12 cellular contexts compared by ENCODE assay signal in the genomic region with DNA sequence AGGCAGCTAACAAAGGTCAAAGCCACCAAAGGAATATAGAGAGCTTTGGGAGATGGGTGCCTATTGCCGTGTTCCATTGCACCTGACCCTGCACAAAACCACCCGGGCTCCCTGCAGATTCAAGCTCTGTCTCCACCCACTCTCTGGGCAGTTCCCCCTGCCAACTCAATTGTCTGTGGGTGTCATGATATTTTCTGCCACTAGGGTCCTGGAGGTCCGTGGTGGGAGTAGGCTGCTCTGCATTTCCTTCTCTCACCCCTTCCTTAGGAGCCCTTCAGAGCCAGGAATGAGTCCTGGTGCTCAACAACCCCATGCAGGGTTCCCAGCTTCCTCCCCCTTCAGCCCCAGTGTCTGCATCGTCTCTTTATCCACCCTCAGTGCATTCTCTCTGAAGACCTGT. TPM values are rescaled to one million over a fixed set of nuclear protein-coding genes. Genes with fewer than 3 reads are reported as not detected.
DNase-seq lines count a peak whose midpoint lies in the region; ATAC-seq and TF ChIP-seq lines count a peak whose summit lies in the region.
"Had no signal": no experiment of that assay in that cellular context is flagged by ENCODE, and none has a peak within 500 bp of the region (broad histone marks: within the 10 kb centered on the region; RNA-seq: fewer than 3 reads in every experiment).

No MANE protein-coding gene starts in this region.

- no peak for TF ChIP-seq POLR2A in erythroblast (IDR thresholded peaks at IDR 0.05; ENCODE audit: low read length)

- no peak overlapping the region for H3K27ac Mint-ChIP-seq in mesothelial cell of epicardium

- H3K4me3 ChIP-seq in GM06990 (replicated peaks; ENCODE audit: low read depth, low read length) (no peak overlapping the region), WI38 (ENCODE audit: low read depth, low read length) (no peak overlapping the region)

- peaks cover 5% of the 10 kb centered on the region for H3K4me1 Mint-ChIP-seq in mesothelial cell of epicardium

- peaks cover 35% of the 10 kb centered on the region for H3K27me3 Mint-ChIP-seq in mesothelial cell of epicardium (ENCODE audit: low read depth)

- no peaks in the 10 kb centered on the region for H3K36me3 ChIP-seq in GM06990 (ENCODE audit: control insufficient read depth, insufficient read depth, low read length)

- peaks cover 19% of the 10 kb centered on the region for H3K9me3 Mint-ChIP-seq in mesothelial cell of epicardium

- ATAC-seq in HG02759 (IDR thresholded peaks at IDR 0.05; ENCODE audit: unreplicated experiment) = peak; percentile 67
- ATAC-seq in HG02571 (IDR thresholded peaks at IDR 0.05; ENCODE audit: unreplicated experiment) = no peak
- ATAC-seq in GM18498 (IDR thresholded peaks at IDR 0.05; ENCODE audit: unreplicated experiment) = no peak

- H3K4me3 Mint-ChIP-seq in mesothelial cell of epicardium = no peak overlapping the region

- H3K27me3 ChIP-seq in GM06990 (replicated peaks; ENCODE audit: control insufficient read depth, insufficient read depth, low read length) = no peaks in the 10 kb centered on the region; the same call in 1 of the 2 replicates

- TF ChIP-seq CTCF in GM06990 (IDR thresholded peaks at IDR 0.05; ENCODE audit: insufficient read depth, low read length, poor library complexity, severe bottlenecking) = peak; percentile 37
- peak; percentile 17; the same call in 1 of the 2 replicates for TF ChIP-seq CTCF in WI38 (IDR thresholded peaks at IDR 0.05; ENCODE audit: low read depth, low read length)
- peak; percentile 85 for TF ChIP-seq CTCF in mesothelial cell of epicardium (IDR thresholded peaks at IDR 0.05; ENCODE audit: unreplicated experiment)

- no peaks in the 10 kb centered on the region for H3K36me3 Mint-ChIP-seq in mesothelial cell of epicardium

- DNase-seq in GM06990 (ENCODE audit: extremely low read depth, insufficient read length) (no peak), mesothelial cell of epicardium (ENCODE audit: low spot score in 2 of 2, unreplicated experiment in 2 of 2) (no peak), erythroblast (lab: John Stamatoyannopoulos, UW) (no peak), NCI-H1092 (lab: John Stamatoyannopoulos, UW) (no peak)
- DNase-seq: activated naive CD4-positive, alpha-beta T cell; NCI-H774; stimulated activated naive CD4-positive, alpha-beta T cell treated with Interleukin-2 at 50 U/mL for 16 hours had no signal

RNA-seq across cellular contexts. Expression of a gene that starts 34.1 kb away (rescaled TPM):
- total RNA-seq in mesothelial cell of epicardium = not detected in 3 replicates
- total RNA-seq: liver had no signal

Comparison
In these comparisons a context has a peak if more than half of its experiments do, and no peak if none do; other contexts are left out.
1. CTCF ChIP-seq: peak in every context shown above with its lines; median percentile 85 in mesothelial cell of epicardium; 37 in GM06990; 17 in WI38.